In the genomic region with DNA sequence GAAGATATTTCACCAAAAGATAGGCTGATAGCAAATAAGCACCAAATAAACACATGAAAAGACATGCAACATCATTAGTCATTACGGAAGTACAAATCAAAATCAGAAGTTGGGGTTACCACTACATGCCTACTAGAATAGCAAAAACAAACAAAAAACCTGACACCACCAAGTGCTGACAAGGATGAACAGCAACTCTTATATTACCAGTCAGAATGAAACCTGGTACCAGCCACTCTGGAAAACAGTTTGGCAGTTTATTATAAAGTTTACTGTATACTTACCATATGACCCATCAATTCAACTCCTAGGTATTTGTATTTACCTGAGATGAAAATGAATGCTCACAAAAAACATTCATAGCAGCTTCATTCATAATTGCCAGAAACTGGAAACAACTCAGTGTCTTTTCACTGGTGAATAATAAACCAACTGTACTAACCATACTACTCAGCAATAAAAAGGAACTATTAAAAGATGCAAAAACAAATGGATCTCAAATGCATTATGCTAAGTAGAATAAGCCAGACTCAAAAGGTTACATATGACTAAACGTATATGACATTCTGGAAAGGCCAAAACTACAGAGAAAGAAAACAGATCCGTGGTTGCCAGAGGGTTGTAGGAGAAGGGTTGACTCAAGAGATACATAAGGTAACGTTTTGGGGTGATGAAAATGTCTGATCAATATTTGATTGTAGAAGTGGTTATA, we compare ENCODE assay signal across 16 cellular contexts. TPM values are rescaled to one million over a fixed set of nuclear protein-coding genes. Genes with fewer than 3 reads are reported as not detected.
A peak's percentile ranks its signal among the peaks of the same experiment; 100 is the strongest.
DNase-seq lines count a peak whose midpoint lies in the region; ATAC-seq and TF ChIP-seq lines count a peak whose summit lies in the region.
"Had no signal": no experiment of that assay in that cellular context is flagged by ENCODE, and none has a peak within 500 bp of the region (broad histone marks: within the 10 kb centered on the region; RNA-seq: fewer than 3 reads in every experiment).

No MANE protein-coding gene starts in this region.

- H3K79me2 ChIP-seq in PC-3 (ENCODE audit: low read length), result peaks cover 82% of the 10 kb centered on the region

- intact Hi-C loops in CD8-positive, alpha-beta T cell (cut with DNase I, micrococcal nuclease), result no loop called here
- intact Hi-C loops in PC-3 (cut with micrococcal nuclease) (no loop called here), CD14-positive monocyte (cut with micrococcal nuclease) (no loop called here), head of caudate nucleus (cut with DNase I) (no loop called here)

- H3K36me3 ChIP-seq in CD8-positive, alpha-beta T cell (ENCODE audit: insufficient read depth, low read length), result peaks cover 29% of the 10 kb centered on the region
- H3K36me3 ChIP-seq in PC-3 (ENCODE audit: low read depth, low read length), result peaks cover 60% of the 10 kb centered on the region

- no peak for TF ChIP-seq POLR2A in erythroblast (IDR thresholded peaks at IDR 0.05; ENCODE audit: low read length)

- H4K20me1 ChIP-seq in PC-3 (ENCODE audit: low read length), result peaks cover 29% of the 10 kb centered on the region

- H3K4me2 ChIP-seq in PC-3 (ENCODE audit: low read length), result no peak overlapping the region

- no peak overlapping the region for H3K4me3 Mint-ChIP-seq in CD8-positive, alpha-beta T cell
- no peak overlapping the region for H3K4me3 Mint-ChIP-seq in CD14-positive monocyte
- H3K4me3 Mint-ChIP-seq: B cell, H9, neural crest cell had no signal

- H3K27me3 Mint-ChIP-seq in CD8-positive, alpha-beta T cell (ENCODE audit: low read depth), result no peaks in the 10 kb centered on the region
- no peaks in the 10 kb centered on the region for H3K27me3 Mint-ChIP-seq in CD14-positive monocyte (ENCODE audit: low read depth in 3 of 3)
- H3K27me3 Mint-ChIP-seq: B cell had no signal

- no peak for TF ChIP-seq CTCF in CD8-positive, alpha-beta T cell (IDR thresholded peaks at IDR 0.05)
- TF ChIP-seq CTCF in PC-3 (conservative IDR thresholded peaks at IDR 0.05; ENCODE audit: low read depth, low read length) (0 out of 2 replicates have a peak, but pooled peaks have one; percentile 12), fibroblast of mammary gland (conservative IDR thresholded peaks at IDR 0.05; ENCODE audit: control insufficient read depth, insufficient read depth, low read depth, low read length) (no peak), CD14-positive monocyte (IDR thresholded peaks at IDR 0.05) (no peak)

- no peaks in the 10 kb centered on the region for H3K4me1 ChIP-seq in CD8-positive, alpha-beta T cell (ENCODE audit: insufficient read depth, low read length)
- H3K4me1 ChIP-seq in PC-3 (ENCODE audit: insufficient read depth, low read length), result no peaks in the 10 kb centered on the region

- H3K9me3 Mint-ChIP-seq in CD8-positive, alpha-beta T cell, result no peaks in the 10 kb centered on the region
- no peaks in the 10 kb centered on the region for H3K9me3 Mint-ChIP-seq in CD14-positive monocyte
- H3K9me3 Mint-ChIP-seq: H9, neural crest cell had no signal

- no peaks in the 10 kb centered on the region for H3K9me2 ChIP-seq in PC-3 (replicated peaks; ENCODE audit: low read length)

- no TSS peak for BruUV-seq in PC-3 (replicated peaks; lab: Mats Ljungman, UMichigan)

- DNase-seq in CD8-positive, alpha-beta T cell, result no peak
- DNase-seq in PC-3, result no peak
- peak; percentile 4 for DNase-seq in fibroblast of mammary gland (ENCODE audit: low read depth)
- no peak for DNase-seq in CD14-positive monocyte (ENCODE audit: low spot score)
- DNase-seq in head of caudate nucleus, result no peak
- DNase-seq in erythroblast (lab: John Stamatoyannopoulos, UW), result no peak
- DNase-seq: amniotic stem cell, cerebellar nuclear complex, DMS79, H9, NCI-H2029 treated with DMSO at 0.1 percent for 48 hours, NCI-H526 treated with DMSO at 0.1 percent for 48 hours, testis had no signal

- no peak overlapping the region for H3K27ac Mint-ChIP-seq in CD8-positive, alpha-beta T cell
- H3K27ac Mint-ChIP-seq in CD14-positive monocyte, result peak overlapping the region in 2 of 7 donors; percentile 11 to 41
- H3K27ac Mint-ChIP-seq: B cell had no signal

- no peak overlapping the region for H3K27ac ChIP-seq in CD8-positive, alpha-beta T cell (ENCODE audit: low read depth, low read length)
- no peak overlapping the region for H3K27ac ChIP-seq in PC-3 (ENCODE audit: low read length)
- H3K27ac ChIP-seq: testis had no signal

- no peaks in the 10 kb centered on the region for H3F3A ChIP-seq in PC-3 (ENCODE audit: low read length, unreplicated experiment)

- H3K36me3 Mint-ChIP-seq in CD8-positive, alpha-beta T cell, result peaks cover 67% of the 10 kb centered on the region
- H3K36me3 Mint-ChIP-seq in CD14-positive monocyte, result peaks cover 52 to 62% of the 10 kb centered on the region in 2 donors

- POLR2A ChIA-PET in CD8-positive, alpha-beta T cell (lab: Charles Lee), result no interaction called here
- POLR2A ChIA-PET in PC-3 (lab: Charles Lee; ENCODE audit: unreplicated experiment), result no interaction called here

- CTCF ChIA-PET in CD8-positive, alpha-beta T cell (lab: Charles Lee), result no interaction called here
- CTCF ChIA-PET in PC-3 (lab: Charles Lee), result no interaction called here

- no peak overlapping the region for H3K9ac ChIP-seq in PC-3 (ENCODE audit: low read length)

- H2AFZ ChIP-seq in PC-3 (ENCODE audit: low read length), result no peak overlapping the region

- peak; percentile 49 for ATAC-seq in CD8-positive, alpha-beta T cell
- ATAC-seq in GM18498 (IDR thresholded peaks at IDR 0.05; ENCODE audit: unreplicated experiment) (peak; percentile 44), PC-3 (no peak)

- H3K4me3 ChIP-seq in CD8-positive, alpha-beta T cell (ENCODE audit: low read depth, low read length), result no peak overlapping the region
- no peak overlapping the region for H3K4me3 ChIP-seq in PC-3 (ENCODE audit: low read length)
- no peak overlapping the region for H3K4me3 ChIP-seq in fibroblast of mammary gland (ENCODE audit: control insufficient read depth, low read depth, low read length)
- H3K4me3 ChIP-seq: testis had no signal

- H3K4me1 Mint-ChIP-seq in CD8-positive, alpha-beta T cell (ENCODE audit: low read depth), result peaks cover 32% of the 10 kb centered on the region
- H3K4me1 Mint-ChIP-seq in CD14-positive monocyte, result peaks cover 6% of the 10 kb centered on the region
- H3K4me1 Mint-ChIP-seq: neural crest cell had no signal

- no peaks in the 10 kb centered on the region for H3K27me3 ChIP-seq in CD8-positive, alpha-beta T cell (ENCODE audit: insufficient read depth, low read length)
- no peaks in the 10 kb centered on the region for H3K27me3 ChIP-seq in PC-3 (ENCODE audit: low read length)
- H3K27me3 ChIP-seq: testis had no signal

- no peaks in the 10 kb centered on the region for H3K9me3 ChIP-seq in CD8-positive, alpha-beta T cell (ENCODE audit: low read length)
- no peaks in the 10 kb centered on the region for H3K9me3 ChIP-seq in PC-3 (ENCODE audit: low read length)
- H3K9me3 ChIP-seq: testis had no signal

RNA-seq across cellular contexts. Expression of gene NUP153, which starts 33.0 kb away (rescaled TPM):
- total RNA-seq in CD8-positive, alpha-beta T cell, result 10 to 100 TPM; 76.4 to 77.7 TPM
- total RNA-seq in PC-3 (2014; rRNA removed), result 48.3 and 48.5 TPM in 2 replicates
- 1 to 10 TPM in 1 of 2 donors, under 1 TPM in 1; 0.99 to 2.3 TPM for polyA plus RNA-seq in CD14-positive monocyte
